ENCODE assay signal across 2 cellular contexts in the genomic region with DNA sequence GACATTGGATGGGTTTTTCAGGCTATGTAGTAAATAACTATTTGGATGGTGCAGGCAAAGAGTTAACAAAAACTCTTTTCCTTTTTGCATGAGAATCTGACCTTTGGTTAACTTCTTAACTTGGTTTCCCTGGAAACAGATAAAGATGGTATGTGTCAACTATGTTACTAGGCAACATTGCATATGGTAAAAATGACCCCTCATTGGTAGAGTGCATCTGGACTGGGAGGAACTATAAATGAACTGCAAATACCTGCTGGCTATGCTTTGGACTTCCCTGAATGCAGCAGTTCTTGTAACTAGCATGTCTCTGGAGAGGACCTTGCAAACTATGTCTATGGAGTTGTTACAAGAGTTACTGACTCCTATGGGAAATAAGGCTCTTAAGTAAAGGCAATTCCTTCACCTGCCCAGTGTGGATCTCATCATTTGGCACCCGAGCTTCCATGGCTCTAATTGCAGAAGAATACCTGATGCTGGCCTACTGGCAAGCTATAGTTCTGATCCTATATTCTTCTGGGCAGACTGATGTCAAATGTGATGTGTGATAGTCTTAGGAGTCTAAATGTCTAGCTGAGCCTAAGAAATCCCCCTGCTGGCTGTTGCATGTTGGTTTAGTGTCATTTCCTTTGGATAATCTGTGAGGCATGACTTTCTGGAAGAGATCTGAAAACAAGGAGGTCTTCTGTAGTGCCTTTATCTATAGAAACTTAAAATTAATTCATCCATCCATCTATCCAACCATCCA.
TF ChIP-seq lines count a peak whose summit lies in the region.

No MANE protein-coding gene starts in this region.

TF ChIP-seq in HCT116, 20 proteins besides CTCF, POLR2A, EP300 and RAD21:
- TF ChIP-seq, protein P1, sequence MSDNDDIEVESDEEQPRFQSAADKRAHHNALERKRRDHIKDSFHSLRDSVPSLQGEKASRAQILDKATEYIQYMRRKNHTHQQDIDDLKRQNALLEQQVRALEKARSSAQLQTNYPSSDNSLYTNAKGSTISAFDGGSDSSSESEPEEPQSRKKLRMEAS (IDR thresholded peaks at IDR 0.05) = no peak
- TF ChIP-seq POLR2AphosphoS5 (IDR thresholded peaks at IDR 0.05; ENCODE audit: low read depth, low read length) (no peak), SIN3A (IDR thresholded peaks at IDR 0.05; ENCODE audit: low read depth) (no peak), CBX3 (IDR thresholded peaks at IDR 0.05; ENCODE audit: low read depth) (no peak), EGR1 (IDR thresholded peaks at IDR 0.05; ENCODE audit: low read depth) (no peak), TCF7L2 (IDR thresholded peaks at IDR 0.05; ENCODE audit: borderline replicate concordance, extremely low read depth, insufficient read depth, insufficient read length) (no peak), SRF (IDR thresholded peaks at IDR 0.05; ENCODE audit: low read depth) (no peak), SP1 (IDR thresholded peaks at IDR 0.05; ENCODE audit: low read depth) (no peak)
- TF ChIP-seq, protein P2, sequence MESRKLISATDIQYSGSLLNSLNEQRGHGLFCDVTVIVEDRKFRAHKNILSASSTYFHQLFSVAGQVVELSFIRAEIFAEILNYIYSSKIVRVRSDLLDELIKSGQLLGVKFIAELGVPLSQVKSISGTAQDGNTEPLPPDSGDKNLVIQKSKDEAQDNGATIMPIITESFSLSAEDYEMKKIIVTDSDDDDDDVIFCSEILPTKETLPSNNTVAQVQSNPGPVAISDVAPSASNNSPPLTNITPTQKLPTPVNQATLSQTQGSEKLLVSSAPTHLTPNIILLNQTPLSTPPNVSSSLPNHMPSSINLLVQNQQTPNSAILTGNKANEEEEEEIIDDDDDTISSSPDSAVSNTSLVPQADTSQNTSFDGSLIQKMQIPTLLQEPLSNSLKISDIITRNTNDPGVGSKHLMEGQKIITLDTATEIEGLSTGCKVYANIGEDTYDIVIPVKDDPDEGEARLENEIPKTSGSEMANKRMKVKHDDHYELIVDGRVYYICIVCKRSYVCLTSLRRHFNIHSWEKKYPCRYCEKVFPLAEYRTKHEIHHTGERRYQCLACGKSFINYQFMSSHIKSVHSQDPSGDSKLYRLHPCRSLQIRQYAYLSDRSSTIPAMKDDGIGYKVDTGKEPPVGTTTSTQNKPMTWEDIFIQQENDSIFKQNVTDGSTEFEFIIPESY (IDR thresholded peaks at IDR 0.05; ENCODE audit: extremely low read depth, insufficient replicate concordance, low read length) = no peak

TF ChIP-seq in K562, 482 proteins besides CTCF, POLR2A, EP300 and RAD21:
- TF ChIP-seq, protein P3, sequence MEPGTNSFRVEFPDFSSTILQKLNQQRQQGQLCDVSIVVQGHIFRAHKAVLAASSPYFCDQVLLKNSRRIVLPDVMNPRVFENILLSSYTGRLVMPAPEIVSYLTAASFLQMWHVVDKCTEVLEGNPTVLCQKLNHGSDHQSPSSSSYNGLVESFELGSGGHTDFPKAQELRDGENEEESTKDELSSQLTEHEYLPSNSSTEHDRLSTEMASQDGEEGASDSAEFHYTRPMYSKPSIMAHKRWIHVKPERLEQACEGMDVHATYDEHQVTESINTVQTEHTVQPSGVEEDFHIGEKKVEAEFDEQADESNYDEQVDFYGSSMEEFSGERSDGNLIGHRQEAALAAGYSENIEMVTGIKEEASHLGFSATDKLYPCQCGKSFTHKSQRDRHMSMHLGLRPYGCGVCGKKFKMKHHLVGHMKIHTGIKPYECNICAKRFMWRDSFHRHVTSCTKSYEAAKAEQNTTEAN (CRISPR knock-in tag; IDR thresholded peaks at IDR 0.05) = no peak
- TF ChIP-seq ZNF586 (CRISPR knock-in tag; conservative IDR thresholded peaks at IDR 0.05) (no peak), RFX1 (IDR thresholded peaks at IDR 0.05) (peak; percentile 61), FOXP4 (CRISPR knock-in tag; IDR thresholded peaks at IDR 0.05; ENCODE audit: borderline replicate concordance) (no peak), NFIX (CRISPR knock-in tag; IDR thresholded peaks at IDR 0.05; ENCODE audit: low read depth) (no peak), ZNF3 (CRISPR knock-in tag; IDR thresholded peaks at IDR 0.05) (no peak), SLC30A9 (CRISPR knock-in tag; IDR thresholded peaks at IDR 0.05) (no peak)
- TF ChIP-seq, protein P4, sequence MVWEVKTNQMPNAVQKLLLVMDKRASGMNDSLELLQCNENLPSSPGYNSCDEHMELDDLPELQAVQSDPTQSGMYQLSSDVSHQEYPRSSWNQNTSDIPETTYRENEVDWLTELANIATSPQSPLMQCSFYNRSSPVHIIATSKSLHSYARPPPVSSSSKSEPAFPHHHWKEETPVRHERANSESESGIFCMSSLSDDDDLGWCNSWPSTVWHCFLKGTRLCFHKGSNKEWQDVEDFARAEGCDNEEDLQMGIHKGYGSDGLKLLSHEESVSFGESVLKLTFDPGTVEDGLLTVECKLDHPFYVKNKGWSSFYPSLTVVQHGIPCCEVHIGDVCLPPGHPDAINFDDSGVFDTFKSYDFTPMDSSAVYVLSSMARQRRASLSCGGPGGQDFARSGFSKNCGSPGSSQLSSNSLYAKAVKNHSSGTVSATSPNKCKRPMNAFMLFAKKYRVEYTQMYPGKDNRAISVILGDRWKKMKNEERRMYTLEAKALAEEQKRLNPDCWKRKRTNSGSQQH (CRISPR knock-in tag; IDR thresholded peaks at IDR 0.05) = no peak
